ENCODE assay signal across 1 cellular context in the genomic region with DNA sequence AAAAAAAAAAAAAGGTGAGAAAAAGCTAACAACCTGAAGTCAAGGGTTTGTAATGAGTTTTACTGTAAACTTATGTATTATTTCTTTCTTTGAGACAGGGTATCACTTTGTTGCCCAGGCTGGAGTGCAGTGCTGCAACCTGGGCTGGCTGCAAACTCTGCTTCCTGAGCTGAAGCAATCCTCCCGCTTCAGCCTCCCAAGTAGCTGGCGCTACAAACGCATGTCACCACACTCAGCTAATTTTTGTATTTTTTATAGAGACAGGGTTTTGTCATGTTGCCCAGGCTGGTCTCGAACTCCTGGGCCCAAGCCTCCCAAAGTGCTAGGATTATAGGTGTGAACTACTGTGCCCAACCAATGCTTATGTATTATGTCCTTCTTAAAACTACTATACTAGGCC.
TF ChIP-seq lines count a peak whose summit lies in the region.

No MANE protein-coding gene starts in this region.

TF ChIP-seq in HEK293, 187 proteins besides CTCF, POLR2A, EP300 and RAD21 (continued from another document):
- TF ChIP-seq, protein P1, sequence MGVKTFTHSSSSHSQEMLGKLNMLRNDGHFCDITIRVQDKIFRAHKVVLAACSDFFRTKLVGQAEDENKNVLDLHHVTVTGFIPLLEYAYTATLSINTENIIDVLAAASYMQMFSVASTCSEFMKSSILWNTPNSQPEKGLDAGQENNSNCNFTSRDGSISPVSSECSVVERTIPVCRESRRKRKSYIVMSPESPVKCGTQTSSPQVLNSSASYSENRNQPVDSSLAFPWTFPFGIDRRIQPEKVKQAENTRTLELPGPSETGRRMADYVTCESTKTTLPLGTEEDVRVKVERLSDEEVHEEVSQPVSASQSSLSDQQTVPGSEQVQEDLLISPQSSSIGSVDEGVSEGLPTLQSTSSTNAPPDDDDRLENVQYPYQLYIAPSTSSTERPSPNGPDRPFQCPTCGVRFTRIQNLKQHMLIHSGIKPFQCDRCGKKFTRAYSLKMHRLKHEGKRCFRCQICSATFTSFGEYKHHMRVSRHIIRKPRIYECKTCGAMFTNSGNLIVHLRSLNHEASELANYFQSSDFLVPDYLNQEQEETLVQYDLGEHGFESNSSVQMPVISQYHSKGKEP (tag by site-specific recombination; IDR thresholded peaks at IDR 0.05): 0 out of 2 replicates have a peak, but pooled peaks have one; percentile 28
